Comparison of ENCODE assay signal across 8 cellular contexts in the genomic region with DNA sequence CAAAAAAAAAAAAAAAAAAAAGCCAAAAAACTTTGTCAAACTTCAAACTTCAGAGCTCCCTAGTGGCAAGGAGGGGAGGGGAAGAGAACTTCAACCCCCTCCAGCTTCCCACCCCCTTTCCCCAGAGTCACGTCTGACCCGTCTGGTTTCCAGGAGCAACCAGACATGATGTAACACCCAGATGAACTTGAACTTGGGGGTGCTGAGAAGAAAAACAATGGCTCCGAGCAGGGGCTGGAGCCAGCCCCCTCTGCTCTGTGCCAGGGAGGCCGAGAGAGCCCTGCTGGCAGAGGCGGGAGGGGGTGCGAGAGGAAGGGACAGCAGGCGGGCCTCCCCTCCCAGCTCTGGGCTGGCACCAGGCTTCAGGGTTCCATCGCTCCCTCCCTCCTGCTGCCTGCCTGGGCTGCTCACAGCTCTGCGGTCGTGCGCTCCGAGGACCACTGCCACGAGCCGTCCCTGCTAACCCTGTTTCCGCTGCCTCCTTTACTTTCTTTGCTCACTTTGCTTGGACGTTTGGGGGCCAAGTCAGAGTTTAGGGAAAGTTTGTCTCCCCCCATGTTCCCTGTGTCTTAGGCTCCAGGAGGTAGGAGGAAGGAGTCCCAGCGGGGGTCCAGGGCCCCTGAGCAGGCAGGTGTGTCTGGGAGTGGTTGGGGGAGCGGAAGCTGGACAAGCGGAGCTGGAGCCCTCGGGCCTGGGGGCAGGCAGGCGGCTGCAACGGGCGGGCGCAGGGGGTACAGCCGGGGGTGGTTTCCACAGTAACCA. TPM values are rescaled to one million over a fixed set of nuclear protein-coding genes. Genes with fewer than 3 reads are reported as not detected.
DNase-seq lines count a peak whose midpoint lies in the region; ATAC-seq, FAIRE-seq and TF ChIP-seq lines count a peak whose summit lies in the region.

No MANE protein-coding gene starts in this region.

- H3K36me3 ChIP-seq in H7 (replicated peaks; ENCODE audit: control insufficient read depth, insufficient read depth, low read length) (no peaks in the 10 kb centered on the region), K562 (ENCODE audit: control insufficient read depth, insufficient read depth, low read length) (peaks cover 10% of the 10 kb centered on the region; the same call in 1 of the 3 replicates), iPS-15b (ENCODE audit: control insufficient read depth, insufficient read depth, low read length) (no peaks in the 10 kb centered on the region)

- no TSS peak for BruUV-seq in K562 (replicated peaks; lab: Mats Ljungman, UMichigan)

- H3K9ac ChIP-seq in K562 (ENCODE audit: insufficient read depth in 1 of 2, low read depth in 2 of 2, low read length in 2 of 2) (peak overlapping the region in 1 of 2 experiments; percentile 51; a peak in 1 of 4 replicates), iPS-15b (ENCODE audit: low read depth, low read length) (no peak overlapping the region)

- CTCF ChIA-PET in K562 (lab: Yijun Ruan, JAX; ENCODE audit: low intra/inter-chr PET ratio) = interaction anchor here (3.7 to 4.7 kb wide), 2 partner anchors 114 to 126 kb away, joined by 46 to 59 read pairs; no protein-coding TSS in a partner anchor

- POLR2A ChIA-PET in K562 (lab: Yijun Ruan, JAX) = interaction anchor here (0.6 to 0.8 kb wide), 2 partner anchors 97 to 115 kb away, joined by 3 to 5 read pairs; no protein-coding TSS in a partner anchor

- peaks cover 33% of the 10 kb centered on the region for H3K27me3 ChIP-seq in H7 (ENCODE audit: control insufficient read depth, insufficient read depth, low read length)
- no peaks in the 10 kb centered on the region for H3K27me3 ChIP-seq in K562 (ENCODE audit: control insufficient read depth in 2 of 2, insufficient read depth in 2 of 2, low read length in 2 of 2)
- peaks cover 30% of the 10 kb centered on the region for H3K27me3 ChIP-seq in iPS-15b (ENCODE audit: control insufficient read depth, insufficient read depth, low read length)

- in situ Hi-C loops in K562 (cut with MboI) = loop anchor here (5.0 kb wide), 1 partner anchor 114 kb away; no protein-coding TSS in a partner anchor

- H4K20me1 ChIP-seq in K562 (replicated peaks; ENCODE audit: control insufficient read depth, insufficient read depth, low read length) = no peaks in the 10 kb centered on the region

- H3K9me3 ChIP-seq in K562 (replicated peaks; ENCODE audit: control insufficient read depth, insufficient read depth, low read depth, low read length) = no peaks in the 10 kb centered on the region
- H3K9me3 ChIP-seq in iPS-15b (ENCODE audit: control insufficient read depth, insufficient read depth, low read length) = no peaks in the 10 kb centered on the region

- H3K79me2 ChIP-seq in K562 (ENCODE audit: control insufficient read depth, insufficient read depth, low read length) = no peaks in the 10 kb centered on the region

- no peaks in the 10 kb centered on the region for H3K9me1 ChIP-seq in K562 (ENCODE audit: control insufficient read depth, insufficient read depth, low read length)

- peak; percentile 86 for DNase-seq in H7
- DNase-seq in K562 (ENCODE audit: extremely low read depth in 1 of 4, low spot score in 3 of 4) = no peak
- no peak for DNase-seq in NCI-H2196 treated with DMSO at 0.1 percent for 48 hours (lab: John Stamatoyannopoulos, UW; ENCODE audit: unreplicated experiment)
- DNase-seq in activated CD4-positive, alpha-beta T cell treated with anti-CD3 and anti-CD28 coated beads, Interleukin-2, amount 50 U/mL, for 48 hours = no peak
- no peak for DNase-seq in activated CD4-positive, alpha-beta T cell treated with anti-CD3 and anti-CD28 coated beads, Interleukin-2, amount 50 U/mL, for 4 hours

- no peak for TF ChIP-seq EP300 in K562 (IDR thresholded peaks at IDR 0.05; ENCODE audit: low read length)

- TF ChIP-seq CTCF in K562 (IDR thresholded peaks at IDR 0.05 in 2 of 3, conservative IDR thresholded peaks at IDR 0.05 in 1 of 3; ENCODE audit: insufficient read depth in 2 of 3, low read depth in 1 of 3, low read length in 3 of 3) = no peak

- no peak for FAIRE-seq in K562 (lab: Jason Lieb, UNC)

- no peak for TF ChIP-seq RAD21 in K562 (CRISPR knock-in tag; conservative IDR thresholded peaks at IDR 0.05 in 1 of 2, IDR thresholded peaks at IDR 0.05 in 1 of 2)

- H3K4me1 ChIP-seq in K562 (replicated peaks in 1 of 2; ENCODE audit: control insufficient read depth in 2 of 2, insufficient read depth in 2 of 2, low read length in 2 of 2) (peaks cover 26 to 71% of the 10 kb centered on the region in 2 experiments), iPS-15b (ENCODE audit: control insufficient read depth, insufficient read depth, low read length) (peaks cover 9% of the 10 kb centered on the region)

- no peak overlapping the region for H2AFZ ChIP-seq in K562 (ENCODE audit: low read depth, low read length)

- intact Hi-C loops in K562 (cut with micrococcal nuclease) = loop anchor here (5.0 kb wide), 1 partner anchor 59 kb away; no protein-coding TSS in a partner anchor

- no peak overlapping the region for H3K4me2 ChIP-seq in K562 (ENCODE audit: insufficient read depth, low read length)

- ATAC-seq in K562 (no peak), HG03196 (IDR thresholded peaks at IDR 0.05; ENCODE audit: unreplicated experiment) (no peak)

- H3K27ac ChIP-seq in K562 (ENCODE audit: extremely low read depth, low read depth, low read length) (no peak overlapping the region), skin epidermis (peak overlapping the region in 16 of 21 experiments; percentile 19 to 91 (median 50))

- TF ChIP-seq POLR2A in K562 (conservative IDR thresholded peaks at IDR 0.05) = no peak

- 81% methylated on average over 18 of the region's 25 CpGs for WGBS in K562 (ENCODE audit: insufficient coverage, low coverage, missing lambda C conversion rate)

- H3K4me3 ChIP-seq in H7 (ENCODE audit: insufficient read depth, low read depth, low read length) = no peak overlapping the region; the same call in 1 of the 2 replicates
- H3K4me3 ChIP-seq in K562 = no peak overlapping the region
- peak overlapping the region; percentile 30 for H3K4me3 ChIP-seq in iPS-15b (ENCODE audit: low read depth, low read length)
- no peak overlapping the region for H3K4me3 ChIP-seq in skin epidermis

RNA-seq across cellular contexts. Expression of gene LYL1, which starts 11.1 kb away (rescaled TPM):
- total RNA-seq in H7 (2014; rRNA removed; shearing (Covaris generic)) = 1.5 and 1.7 TPM in 2 replicates
- 54.5 and 112 TPM in 2 replicates for total RNA-seq in K562 (2011; cell fraction: chromatin; rRNA removed; ENCODE audit: low replicate concordance)
- 105 and 123 TPM in 2 replicates for total RNA-seq in K562 (2011; cell fraction: nucleolus; rRNA removed)
- total RNA-seq in K562 (2011; cell fraction: nucleoplasm; rRNA removed) = 74.6 and 89.7 TPM in 2 replicates
- total RNA-seq in K562 (2014; rRNA removed) = 266 and 312 TPM in 2 replicates
- total RNA-seq in K562 (2014; rRNA removed; fragmentation: Illumina TruSeq; extraction: Trizol) = 13.2 and 17.7 TPM in 2 replicates
- 89.9 and 108 TPM in 2 replicates for total RNA-seq in K562 (2015; rRNA removed; fragmentation: Illumina TruSeq; extraction: Trizol)
- total RNA-seq in K562 (2021) = 216 and 218 TPM in 2 replicates
- polyA plus RNA-seq in K562 (2011; rRNA removed) = 34.0 and 47.0 TPM in 2 replicates
- polyA plus RNA-seq in K562 (2011; cell fraction: cytosol; rRNA removed) = 73.1 and 246 TPM in 2 replicates
- 76.6 and 132 TPM in 2 replicates for polyA plus RNA-seq in K562 (2011; cell fraction: nucleus; rRNA removed)
- polyA plus RNA-seq in K562 (2012) = 144 and 229 TPM in 2 replicates
- polyA plus RNA-seq in K562 (2014; fragmentation: Illumina TruSeq; extraction: Trizol) = 17.8 and 71.5 TPM in 2 replicates
- polyA plus RNA-seq in K562 (2014; fragmentation: Nextera tagmentation; extraction: Ambion mirVana) = 1 to 10 TPM; 1.3 to 1.6 TPM
- 165 and 175 TPM in 2 replicates for polyA plus RNA-seq in K562 (2014; rRNA removed)
- polyA minus RNA-seq in K562 (2011; rRNA and poly(A)+ RNA removed) = 12.7 and 14.2 TPM in 2 replicates
- polyA minus RNA-seq in K562 (2011; cell fraction: cytosol; rRNA and poly(A)+ RNA removed) = 46.0 and 79.3 TPM in 2 replicates
- polyA minus RNA-seq in K562 (2011; cell fraction: nucleus; rRNA and poly(A)+ RNA removed) = 37.4 and 52.3 TPM in 2 replicates

RNA-seq across cellular contexts. Expression of gene TRMT1, which starts 25.0 kb away (rescaled TPM):
- total RNA-seq in H7 (2014; rRNA removed; shearing (Covaris generic)) = 81.5 and 89.1 TPM in 2 replicates
- 73.3 and 179 TPM in 2 replicates for total RNA-seq in K562 (2011; cell fraction: chromatin; rRNA removed; ENCODE audit: low replicate concordance)
- 168 and 175 TPM in 2 replicates for total RNA-seq in K562 (2011; cell fraction: nucleolus; rRNA removed)
- 79.0 and 80.0 TPM in 2 replicates for total RNA-seq in K562 (2011; cell fraction: nucleoplasm; rRNA removed)
- total RNA-seq in K562 (2014; rRNA removed) = 89.1 and 113 TPM in 2 replicates
- total RNA-seq in K562 (2014; rRNA removed; fragmentation: Illumina TruSeq; extraction: Trizol) = 25.8 and 42.9 TPM in 2 replicates
- 54.3 and 60.2 TPM in 2 replicates for total RNA-seq in K562 (2015; rRNA removed; fragmentation: Illumina TruSeq; extraction: Trizol)
- total RNA-seq in K562 (2021) = 118 TPM in 2 replicates
- polyA plus RNA-seq in K562 (2011; rRNA removed) = 44.1 and 53.3 TPM in 2 replicates
- 39.2 and 80.0 TPM in 2 replicates for polyA plus RNA-seq in K562 (2011; cell fraction: cytosol; rRNA removed)
- polyA plus RNA-seq in K562 (2011; cell fraction: nucleus; rRNA removed) = 282 and 531 TPM in 2 replicates
- 59.6 and 77.8 TPM in 2 replicates for polyA plus RNA-seq in K562 (2012)
- 84.8 and 96.2 TPM in 2 replicates for polyA plus RNA-seq in K562 (2014; fragmentation: Illumina TruSeq; extraction: Trizol)
- polyA plus RNA-seq in K562 (2014; fragmentation: Nextera tagmentation; extraction: Ambion mirVana) = 10 to 100 TPM in 1 of 2 experiments, 1 to 10 TPM in 1; 5.8 to 10.9 TPM
- polyA plus RNA-seq in K562 (2014; rRNA removed) = 155 and 158 TPM in 2 replicates
- 23.7 and 27.9 TPM in 2 replicates for polyA minus RNA-seq in K562 (2011; rRNA and poly(A)+ RNA removed)
- polyA minus RNA-seq in K562 (2011; cell fraction: cytosol; rRNA and poly(A)+ RNA removed) = 49.3 and 51.7 TPM in 2 replicates
- 50.5 and 77.3 TPM in 2 replicates for polyA minus RNA-seq in K562 (2011; cell fraction: nucleus; rRNA and poly(A)+ RNA removed)

RNA-seq across cellular contexts. Expression of gene NACC1, which starts 26.5 kb away (rescaled TPM):
- total RNA-seq in H7 (2014; rRNA removed; shearing (Covaris generic)) = 254 and 292 TPM in 2 replicates
- 31.6 and 133 TPM in 2 replicates for total RNA-seq in K562 (2011; cell fraction: chromatin; rRNA removed; ENCODE audit: low replicate concordance)
- 77.5 and 89.6 TPM in 2 replicates for total RNA-seq in K562 (2011; cell fraction: nucleolus; rRNA removed)
- 35.3 and 45.1 TPM in 2 replicates for total RNA-seq in K562 (2011; cell fraction: nucleoplasm; rRNA removed)
- total RNA-seq in K562 (2014; rRNA removed) (62.4 and 85.7 TPM in 2 replicates), K562 (2014; rRNA removed; fragmentation: Illumina TruSeq; extraction: Trizol) (9.1 and 9.5 TPM in 2 replicates), K562 (2015; rRNA removed; fragmentation: Illumina TruSeq; extraction: Trizol) (40.2 and 46.8 TPM in 2 replicates), K562 (2021) (93.0 and 96.6 TPM in 2 replicates)
- polyA plus RNA-seq in K562 (2011; rRNA removed) (25.8 and 49.0 TPM in 2 replicates), K562 (2014; fragmentation: Illumina TruSeq; extraction: Trizol) (23.2 and 90.7 TPM in 2 replicates), K562 (2014; fragmentation: Nextera tagmentation; extraction: Ambion mirVana) (under 1 TPM; 0.04 to 0.17 TPM), K562 (2014; rRNA removed) (46.1 and 68.1 TPM in 2 replicates)
- 59.4 and 222 TPM in 2 replicates for polyA plus RNA-seq in K562 (2011; cell fraction: cytosol; rRNA removed)
- 52.2 and 123 TPM in 2 replicates for polyA plus RNA-seq in K562 (2011; cell fraction: nucleus; rRNA removed)
- polyA plus RNA-seq in K562 (2012) = 35.2 and 37.0 TPM in 2 replicates
- 17.9 and 39.8 TPM in 2 replicates for polyA minus RNA-seq in K562 (2011; rRNA and poly(A)+ RNA removed)
- polyA minus RNA-seq in K562 (2011; cell fraction: cytosol; rRNA and poly(A)+ RNA removed) = 67.5 and 79.0 TPM in 2 replicates
- 16.6 and 18.0 TPM in 2 replicates for polyA minus RNA-seq in K562 (2011; cell fraction: nucleus; rRNA and poly(A)+ RNA removed)

RNA-seq across cellular contexts. Expression of gene STX10, which starts 58.6 kb away (rescaled TPM):
- total RNA-seq in H7 (2014; rRNA removed; shearing (Covaris generic)) = 60.1 and 60.7 TPM in 2 replicates
- 25.6 and 67.7 TPM in 2 replicates for total RNA-seq in K562 (2011; cell fraction: chromatin; rRNA removed; ENCODE audit: low replicate concordance)
- total RNA-seq in K562 (2011; cell fraction: nucleolus; rRNA removed) = 56.9 and 60.3 TPM in 2 replicates
- total RNA-seq in K562 (2011; cell fraction: nucleoplasm; rRNA removed) = 42.4 and 42.7 TPM in 2 replicates
- total RNA-seq in K562 (2014; rRNA removed) (57.8 and 59.2 TPM in 2 replicates), K562 (2014; rRNA removed; fragmentation: Illumina TruSeq; extraction: Trizol) (12.6 and 19.0 TPM in 2 replicates), K562 (2015; rRNA removed; fragmentation: Illumina TruSeq; extraction: Trizol) (31.0 and 33.9 TPM in 2 replicates), K562 (2021) (39.6 and 41.6 TPM in 2 replicates)
- polyA plus RNA-seq in K562 (2011; rRNA removed) (46.6 and 77.4 TPM in 2 replicates), K562 (2014; fragmentation: Illumina TruSeq; extraction: Trizol) (30.3 and 35.2 TPM in 2 replicates), K562 (2014; fragmentation: Nextera tagmentation; extraction: Ambion mirVana) (1 to 10 TPM in 1 of 2 experiments, under 1 TPM in 1; 0.51 to 1.7 TPM), K562 (2014; rRNA removed) (66.3 and 78.0 TPM in 2 replicates)
- 62.2 and 72.6 TPM in 2 replicates for polyA plus RNA-seq in K562 (2011; cell fraction: cytosol; rRNA removed)
- 159 and 172 TPM in 2 replicates for polyA plus RNA-seq in K562 (2011; cell fraction: nucleus; rRNA removed)
- polyA plus RNA-seq in K562 (2012) = 46.6 and 75.7 TPM in 2 replicates
- polyA minus RNA-seq in K562 (2011; rRNA and poly(A)+ RNA removed) = 12.8 and 14.0 TPM in 2 replicates
- 14.0 and 15.9 TPM in 2 replicates for polyA minus RNA-seq in K562 (2011; cell fraction: cytosol; rRNA and poly(A)+ RNA removed)
- 10.5 and 19.3 TPM in 2 replicates for polyA minus RNA-seq in K562 (2011; cell fraction: nucleus; rRNA and poly(A)+ RNA removed)

RNA-seq across cellular contexts. Expression of gene IER2, which starts 58.6 kb away (rescaled TPM):
- 34.5 and 56.4 TPM in 2 replicates for total RNA-seq in H7 (2014; rRNA removed; shearing (Covaris generic))
- total RNA-seq in K562 (2011; cell fraction: chromatin; rRNA removed; ENCODE audit: low replicate concordance) = 67.1 and 140 TPM in 2 replicates
- 139 and 159 TPM in 2 replicates for total RNA-seq in K562 (2011; cell fraction: nucleolus; rRNA removed)
- 90.2 and 96.9 TPM in 2 replicates for total RNA-seq in K562 (2011; cell fraction: nucleoplasm; rRNA removed)
- total RNA-seq in K562 (2014; rRNA removed) (84.5 and 134 TPM in 2 replicates), K562 (2014; rRNA removed; fragmentation: Illumina TruSeq; extraction: Trizol) (23.6 and 24.4 TPM in 2 replicates), K562 (2015; rRNA removed; fragmentation: Illumina TruSeq; extraction: Trizol) (14.8 and 17.4 TPM in 2 replicates), K562 (2021) (205 and 214 TPM in 2 replicates)
- polyA plus RNA-seq in K562 (2011; rRNA removed) (23.7 and 32.9 TPM in 2 replicates), K562 (2014; fragmentation: Illumina TruSeq; extraction: Trizol) (35.5 and 67.9 TPM in 2 replicates), K562 (2014; fragmentation: Nextera tagmentation; extraction: Ambion mirVana) (1 to 10 TPM; 4.5 to 5.1 TPM), K562 (2014; rRNA removed) (127 and 140 TPM in 2 replicates)
- 37.6 and 91.2 TPM in 2 replicates for polyA plus RNA-seq in K562 (2011; cell fraction: cytosol; rRNA removed)
- 112 and 193 TPM in 2 replicates for polyA plus RNA-seq in K562 (2011; cell fraction: nucleus; rRNA removed)
- polyA plus RNA-seq in K562 (2012) = 158 and 169 TPM in 2 replicates
- polyA minus RNA-seq in K562 (2011; rRNA and poly(A)+ RNA removed) = 8.8 and 9.1 TPM in 2 replicates
- 38.4 and 48.8 TPM in 2 replicates for polyA minus RNA-seq in K562 (2011; cell fraction: cytosol; rRNA and poly(A)+ RNA removed)
- polyA minus RNA-seq in K562 (2011; cell fraction: nucleus; rRNA and poly(A)+ RNA removed) = 39.2 and 41.5 TPM in 2 replicates
